1 cellular context compared by ENCODE assay signal in the genomic region with DNA sequence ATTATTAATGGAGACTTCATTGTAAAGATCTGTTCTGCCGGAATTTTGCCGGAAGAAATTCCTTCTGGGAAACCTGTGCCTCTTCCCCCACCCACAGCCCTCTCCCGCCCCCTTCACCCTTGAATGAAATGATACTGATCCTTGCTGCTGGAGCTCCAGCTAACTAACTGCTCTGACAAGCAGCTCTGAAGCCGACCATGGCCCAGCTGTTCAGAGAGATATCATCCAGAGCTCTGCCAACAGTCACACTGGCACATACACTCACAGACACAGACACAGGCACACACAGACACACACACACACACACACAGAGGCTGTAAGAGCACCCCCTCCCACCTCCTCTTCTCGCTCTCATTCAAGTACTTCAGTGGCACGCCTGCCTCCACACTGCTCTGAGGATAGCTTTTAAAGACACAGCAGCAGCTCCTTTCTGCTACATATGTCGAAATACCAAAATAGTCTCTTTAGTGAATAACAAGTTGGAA.
TF ChIP-seq lines count a peak whose summit lies in the region.

No MANE protein-coding gene starts in this region.

TF ChIP-seq in WTC11, 78 proteins besides CTCF, POLR2A, EP300 and RAD21 (continued from another document):
- TF ChIP-seq, protein P1, sequence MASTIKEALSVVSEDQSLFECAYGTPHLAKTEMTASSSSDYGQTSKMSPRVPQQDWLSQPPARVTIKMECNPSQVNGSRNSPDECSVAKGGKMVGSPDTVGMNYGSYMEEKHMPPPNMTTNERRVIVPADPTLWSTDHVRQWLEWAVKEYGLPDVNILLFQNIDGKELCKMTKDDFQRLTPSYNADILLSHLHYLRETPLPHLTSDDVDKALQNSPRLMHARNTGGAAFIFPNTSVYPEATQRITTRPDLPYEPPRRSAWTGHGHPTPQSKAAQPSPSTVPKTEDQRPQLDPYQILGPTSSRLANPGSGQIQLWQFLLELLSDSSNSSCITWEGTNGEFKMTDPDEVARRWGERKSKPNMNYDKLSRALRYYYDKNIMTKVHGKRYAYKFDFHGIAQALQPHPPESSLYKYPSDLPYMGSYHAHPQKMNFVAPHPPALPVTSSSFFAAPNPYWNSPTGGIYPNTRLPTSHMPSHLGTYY (CRISPR knock-in tag; IDR thresholded peaks at IDR 0.05), result no peak
- no peak for TF ChIP-seq ATF1 (CRISPR knock-in tag; IDR thresholded peaks at IDR 0.05)
- no peak for TF ChIP-seq JAZF1 (CRISPR knock-in tag; IDR thresholded peaks at IDR 0.05)
- TF ChIP-seq, protein P2, sequence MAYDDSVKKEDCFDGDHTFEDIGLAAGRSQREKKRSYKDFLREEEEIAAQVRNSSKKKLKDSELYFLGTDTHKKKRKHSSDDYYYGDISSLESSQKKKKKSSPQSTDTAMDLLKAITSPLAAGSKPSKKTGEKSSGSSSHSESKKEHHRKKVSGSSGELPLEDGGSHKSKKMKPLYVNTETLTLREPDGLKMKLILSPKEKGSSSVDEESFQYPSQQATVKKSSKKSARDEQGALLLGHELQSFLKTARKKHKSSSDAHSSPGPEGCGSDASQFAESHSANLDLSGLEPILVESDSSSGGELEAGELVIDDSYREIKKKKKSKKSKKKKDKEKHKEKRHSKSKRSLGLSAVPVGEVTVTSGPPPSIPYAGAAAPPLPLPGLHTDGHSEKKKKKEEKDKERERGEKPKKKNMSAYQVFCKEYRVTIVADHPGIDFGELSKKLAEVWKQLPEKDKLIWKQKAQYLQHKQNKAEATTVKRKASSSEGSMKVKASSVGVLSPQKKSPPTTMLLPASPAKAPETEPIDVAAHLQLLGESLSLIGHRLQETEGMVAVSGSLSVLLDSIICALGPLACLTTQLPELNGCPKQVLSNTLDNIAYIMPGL (CRISPR knock-in tag; IDR thresholded peaks at IDR 0.05), result no peak
- TF ChIP-seq ZNF121 (CRISPR knock-in tag; IDR thresholded peaks at IDR 0.05), result no peak
